In the genomic region with DNA sequence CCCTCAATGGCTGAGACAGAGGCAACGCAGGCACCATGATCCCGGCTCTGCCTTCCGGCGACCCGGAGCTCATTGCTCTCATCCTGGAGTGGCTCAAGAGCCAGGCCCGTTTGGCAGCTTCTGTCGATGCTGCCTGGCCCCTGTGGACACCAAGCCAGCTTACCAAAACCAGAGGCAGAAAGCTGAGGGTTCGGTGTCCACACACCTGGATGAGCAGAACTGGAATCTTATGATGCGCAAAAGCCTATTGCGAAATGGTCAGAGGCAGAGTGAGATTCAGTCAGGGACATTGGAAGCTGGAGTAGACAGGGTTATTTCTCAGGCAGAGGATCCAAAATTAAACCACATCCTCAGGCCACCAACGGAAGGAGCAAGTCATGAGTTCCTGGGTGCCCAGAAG, we compare ENCODE assay signal across 17 cellular contexts. TPM values are rescaled to one million over a fixed set of nuclear protein-coding genes. Genes with fewer than 3 reads are reported as not detected.
DNase-seq lines count a peak whose midpoint lies in the region; ATAC-seq and TF ChIP-seq lines count a peak whose summit lies in the region.
"Had no signal": no experiment of that assay in that cellular context is flagged by ENCODE, and none has a peak within 500 bp of the region (broad histone marks: within the 10 kb centered on the region; RNA-seq: fewer than 3 reads in every experiment).

No MANE protein-coding gene starts in this region.

- no peak overlapping the region for H2BK15ac ChIP-seq in IMR-90 (ENCODE audit: low read depth, low read length)

- H2AFZ ChIP-seq in IMR-90 (replicated peaks; ENCODE audit: low read length, poor library complexity) (no peak overlapping the region), trophoblast cell (ENCODE audit: insufficient read depth, low read length, poor library complexity) (no peak overlapping the region)
- H2AFZ ChIP-seq: GM23248 had no signal

- H3K4me2 ChIP-seq in IMR-90 (ENCODE audit: low read depth, low read length): no peak overlapping the region
- H3K4me2 ChIP-seq in trophoblast cell (ENCODE audit: low read length): no peak overlapping the region
- H3K4me2 ChIP-seq: BLaER1 treated with 17β-estradiol and CSF1 and Interleukin-3, amounts not matched to agents 10 nM and 100 nM had no signal

- dilution Hi-C loops in IMR-90 (cut with HindIII; ENCODE audit: low sequenced_read_pairs, unreplicated experiment): no loop called here

- TF ChIP-seq RAD21 in IMR-90 (IDR thresholded peaks at IDR 0.05; ENCODE audit: low read length): no peak

- peak overlapping the region; percentile 50 for H2BK12ac ChIP-seq in trophoblast cell (ENCODE audit: low read length)

- H3K4ac ChIP-seq in IMR-90 (ENCODE audit: low read depth, low read length) (no peak overlapping the region), trophoblast cell (ENCODE audit: low read depth, low read length) (no peak overlapping the region)

- no peak overlapping the region for H2BK20ac ChIP-seq in IMR-90 (ENCODE audit: low read depth, low read length)

- no peaks in the 10 kb centered on the region for H3K79me1 ChIP-seq in IMR-90 (ENCODE audit: low read depth in 1 of 2, low read length in 2 of 2)
- no peaks in the 10 kb centered on the region for H3K79me1 ChIP-seq in trophoblast cell (ENCODE audit: low read length)

- H3K23ac ChIP-seq in IMR-90 (ENCODE audit: low read depth, low read length): no peak overlapping the region
- no peak overlapping the region for H3K23ac ChIP-seq in trophoblast cell (ENCODE audit: low read length)

- TF ChIP-seq CTCF in IMR-90 (conservative IDR thresholded peaks at IDR 0.05; ENCODE audit: low read depth, low read length) (no peak), Panc1 (IDR thresholded peaks at IDR 0.05) (no peak), epithelial cell of esophagus (IDR thresholded peaks at IDR 0.05; ENCODE audit: insufficient read depth, low read depth, low read length, missing control alignments) (no peak), mucosa of descending colon (IDR thresholded peaks at IDR 0.05) (no peak), left ventricle myocardium inferior (IDR thresholded peaks at IDR 0.05; ENCODE audit: borderline replicate concordance) (no peak)

- TF ChIP-seq POLR2A in IMR-90 (IDR thresholded peaks at IDR 0.05; ENCODE audit: low read depth, low read length): no peak

- no peak overlapping the region for H4K91ac ChIP-seq in IMR-90 (ENCODE audit: insufficient read depth, low read depth, low read length)
- no peak overlapping the region for H4K91ac ChIP-seq in trophoblast cell (ENCODE audit: low read depth, low read length)

- H4K20me1 ChIP-seq in IMR-90 (ENCODE audit: insufficient read depth, low read length): no peaks in the 10 kb centered on the region
- H4K20me1 ChIP-seq: BLaER1 treated with 17β-estradiol and CSF1 and Interleukin-3, amounts not matched to agents 10 nM and 100 nM had no signal

- H3K4me3 ChIP-seq in IMR-90 (ENCODE audit: insufficient read depth, low read depth, low read length) (no peak overlapping the region), Panc1 (ENCODE audit: low read depth in 2 of 2, low read length in 2 of 2) (no peak overlapping the region), epithelial cell of esophagus (ENCODE audit: low read length) (no peak overlapping the region), trophoblast cell (ENCODE audit: low read depth, low read length) (no peak overlapping the region), mucosa of descending colon (no peak overlapping the region), left ventricle myocardium inferior (no peak overlapping the region)
- H3K4me3 ChIP-seq: BLaER1 treated with 17β-estradiol and CSF1 and Interleukin-3, amounts not matched to agents 10 nM and 100 nM; GM12878; GM23248 had no signal

- CTCF ChIA-PET in IMR-90 (lab: Yijun Ruan, JAX) (no interaction called here), Panc1 (lab: Charles Lee) (no interaction called here)

- no peak overlapping the region for H4K5ac ChIP-seq in IMR-90 (ENCODE audit: low read depth, low read length)

- H3K27me3 ChIP-seq in IMR-90 (ENCODE audit: control insufficient read depth, insufficient read depth, low read length) (0 out of 2 replicates have a peak, but pooled peaks cover 7% of the 10 kb centered on the region), Panc1 (ENCODE audit: control insufficient read depth, insufficient read depth, low read length) (no peaks in the 10 kb centered on the region), trophoblast cell (ENCODE audit: insufficient read depth, low read length) (no peaks in the 10 kb centered on the region), left ventricle myocardium inferior (ENCODE audit: low read depth) (peaks cover 13% of the 10 kb centered on the region)
- H3K27me3 ChIP-seq: BLaER1 treated with 17β-estradiol and CSF1 and Interleukin-3, amounts not matched to agents 10 nM and 100 nM had no signal

- DNase-seq in IMR-90 (no peak), Panc1 (ENCODE audit: low read depth, low spot score) (no peak), epithelial cell of esophagus (ENCODE audit: low read depth) (peak; percentile 17), trophoblast cell (peak; percentile 79 to 83), NCI-H526 treated with DMSO at 0.1 percent for 48 hours (lab: John Stamatoyannopoulos, UW) (no peak), mucosa of descending colon (no peak), left ventricle myocardium inferior (no peak)
- DNase-seq: CD8-positive, alpha-beta T cell; DMS 273 treated with DMSO at 0.1 percent for 48 hours; DMS53; DND-41; EL; GM23248; HCEC 1CT had no signal

- no peak overlapping the region for H4K12ac ChIP-seq in trophoblast cell (ENCODE audit: low read depth, low read length)

- POLR2A ChIA-PET in IMR-90 (lab: Charles Lee; ENCODE audit: unreplicated experiment) (no interaction called here), Panc1 (lab: Charles Lee) (no interaction called here)

- no peak overlapping the region for H4K8ac ChIP-seq in IMR-90 (ENCODE audit: low read depth in 2 of 2, low read length in 2 of 2)
- H4K8ac ChIP-seq in trophoblast cell (ENCODE audit: low read depth, low read length): no peak overlapping the region

- no peaks in the 10 kb centered on the region for H3K79me2 ChIP-seq in trophoblast cell (ENCODE audit: control insufficient read depth, insufficient read depth, low read length, poor library complexity)

- H3K27ac ChIP-seq in IMR-90 (ENCODE audit: insufficient read depth, low read length) (no peak overlapping the region), Panc1 (ENCODE audit: low read length) (peak overlapping the region; percentile 93), trophoblast cell (ENCODE audit: low read depth, low read length) (no peak overlapping the region), left ventricle myocardium inferior (replicated peaks) (no peak overlapping the region)
- H3K27ac ChIP-seq: BLaER1 treated with 17β-estradiol and CSF1 and Interleukin-3, amounts not matched to agents 10 nM and 100 nM; GM23248; HL-60 had no signal

- intact Hi-C loops in IMR-90 (cut with micrococcal nuclease): no loop called here
- intact Hi-C loops in Panc1 (cut with micrococcal nuclease; ENCODE audit: unreplicated experiment): no loop called here
- intact Hi-C loops in mucosa of descending colon (cut with DNase I, micrococcal nuclease): no loop called here
- intact Hi-C loops in left ventricle myocardium inferior (cut with micrococcal nuclease): no loop called here

- H3K18ac ChIP-seq in IMR-90 (ENCODE audit: low read depth, low read length): no peak overlapping the region
- no peak overlapping the region for H3K18ac ChIP-seq in trophoblast cell (ENCODE audit: low read length)

- H3K9ac ChIP-seq in IMR-90 (ENCODE audit: low read depth, low read length): no peak overlapping the region
- no peak overlapping the region for H3K9ac ChIP-seq in trophoblast cell (ENCODE audit: low read length)
- H3K9ac ChIP-seq: BLaER1 treated with 17β-estradiol and CSF1 and Interleukin-3, amounts not matched to agents 10 nM and 100 nM; GM23248 had no signal

- no peaks in the 10 kb centered on the region for H3K9me3 ChIP-seq in IMR-90 (ENCODE audit: control insufficient read depth, insufficient read depth, low read length)
- H3K9me3 ChIP-seq in Panc1 (ENCODE audit: control insufficient read depth, insufficient read depth, low read depth, low read length): no peaks in the 10 kb centered on the region
- H3K9me3 ChIP-seq in trophoblast cell (ENCODE audit: insufficient read depth, low read depth, low read length): no peaks in the 10 kb centered on the region
- H3K9me3 ChIP-seq in mucosa of descending colon: no peaks in the 10 kb centered on the region
- H3K9me3 ChIP-seq in left ventricle myocardium inferior (replicated peaks): peaks cover 6% of the 10 kb centered on the region

- H3K4me1 ChIP-seq in IMR-90 (ENCODE audit: control insufficient read depth, insufficient read depth, low read length) (no peaks in the 10 kb centered on the region), Panc1 (ENCODE audit: control insufficient read depth, insufficient read depth, low read length) (peaks cover 25% of the 10 kb centered on the region), trophoblast cell (ENCODE audit: control insufficient read depth in 1 of 2, insufficient read depth in 2 of 2, low read length in 2 of 2) (no peaks in the 10 kb centered on the region), mucosa of descending colon (ENCODE audit: low read depth) (no peaks in the 10 kb centered on the region), left ventricle myocardium inferior (no peaks in the 10 kb centered on the region)
- H3K4me1 ChIP-seq: BLaER1 treated with 17β-estradiol and CSF1 and Interleukin-3, amounts not matched to agents 10 nM and 100 nM had no signal

- WGBS in IMR-90 (ENCODE audit: extremely low coverage in 2 of 2, insufficient read length in 1 of 2), 2 experiments: 90% methylated on average over 6 of the region's 11 CpGs; no CpG with 5 or more reads in 1 of the 2 experiments
- WGBS in trophoblast cell (ENCODE audit: extremely low coverage, insufficient coverage, insufficient read length): no CpG with 5 or more reads among the region's 11 CpGs

- no peak overlapping the region for H2BK5ac ChIP-seq in IMR-90 (ENCODE audit: low read depth, low read length, poor library complexity, severe bottlenecking)
- no peak overlapping the region for H2BK5ac ChIP-seq in trophoblast cell (ENCODE audit: low read depth, low read length, poor library complexity)

- no peak overlapping the region for H2BK120ac ChIP-seq in IMR-90 (ENCODE audit: low read depth, low read length)
- no peak overlapping the region for H2BK120ac ChIP-seq in trophoblast cell (ENCODE audit: insufficient read depth, low read length, poor library complexity)

- no peak overlapping the region for H2AK5ac ChIP-seq in IMR-90 (ENCODE audit: low read depth, low read length)
- H2AK5ac ChIP-seq in trophoblast cell (ENCODE audit: low read length): no peak overlapping the region

- H3K14ac ChIP-seq in IMR-90 (replicated peaks; ENCODE audit: low read depth, low read length) (no peak overlapping the region), trophoblast cell (ENCODE audit: low read length) (no peak overlapping the region)

- no peak overlapping the region for H3K56ac ChIP-seq in IMR-90 (ENCODE audit: extremely low read depth, insufficient read depth, low read length)

- H2AK9ac ChIP-seq in IMR-90 (replicated peaks; ENCODE audit: low read depth, low read length, poor library complexity): no peak overlapping the region

- H3K36me3 ChIP-seq in IMR-90 (ENCODE audit: control insufficient read depth, insufficient read depth, low read length): no peaks in the 10 kb centered on the region
- H3K36me3 ChIP-seq in Panc1 (ENCODE audit: control insufficient read depth, insufficient read depth, low read length): no peaks in the 10 kb centered on the region
- no peaks in the 10 kb centered on the region for H3K36me3 ChIP-seq in trophoblast cell (ENCODE audit: control insufficient read depth in 1 of 2, insufficient read depth in 2 of 2, low read length in 2 of 2)
- H3K36me3 ChIP-seq in mucosa of descending colon (ENCODE audit: low read depth): no peaks in the 10 kb centered on the region
- no peaks in the 10 kb centered on the region for H3K36me3 ChIP-seq in left ventricle myocardium inferior
- H3K36me3 ChIP-seq: BLaER1 treated with 17β-estradiol and CSF1 and Interleukin-3, amounts not matched to agents 10 nM and 100 nM had no signal

- no peak for ATAC-seq in IMR-90 (ENCODE audit: low read depth)
- ATAC-seq in Panc1: no peak
- no peak for ATAC-seq in mucosa of descending colon
- ATAC-seq: CD8-positive, alpha-beta T cell; GM12878 had no signal

- BruUV-seq in IMR-90 (replicated peaks; lab: Mats Ljungman, UMichigan) (no TSS peak), Panc1 (replicated peaks; lab: Mats Ljungman, UMichigan) (no TSS peak)

- H3K9me1 ChIP-seq in IMR-90 (ENCODE audit: insufficient read depth, low read length): peaks cover 4% of the 10 kb centered on the region; the same call in 1 of the 2 replicates

- in situ Hi-C loops in IMR-90 (cut with MboI; ENCODE audit: low sequenced_read_pairs): no loop called here
- in situ Hi-C loops in Panc1 (cut with HindIII; ENCODE audit: low pct_unique_long_range_greater_than_20kb, low sequenced_read_pairs): no loop called here

RNA-seq across cellular contexts. Expression of gene TGIF1, which starts 34.9 kb away (rescaled TPM):
- total RNA-seq in IMR-90 (2012; rRNA removed) (100 and 118 TPM in 2 replicates), Panc1 (2021; ENCODE audit: unreplicated experiment) (171 TPM), mucosa of descending colon (10 to 100 TPM; 37.1 to 67.2 (median 59.1) TPM), left ventricle myocardium inferior (8.1 TPM)
- 43.7 and 62.1 TPM in 2 replicates for polyA plus RNA-seq in IMR-90 (2012; rRNA removed)
- 51.3 and 79.1 TPM in 2 replicates for polyA plus RNA-seq in IMR-90 (2012; cell fraction: cytosol; rRNA removed)
- polyA plus RNA-seq in IMR-90 (2012; cell fraction: nucleus; rRNA removed; ENCODE audit: low replicate concordance): 84.3 and 252 TPM in 2 replicates
- polyA plus RNA-seq in Panc1 (2012; ENCODE audit: insufficient read length): 131 TPM
- 125 and 128 TPM in 2 replicates for polyA plus RNA-seq in trophoblast cell (2013)

Comparison
In these comparisons a context has a peak if more than half of its experiments do, and no peak if none do; other contexts are left out.
1. DNase-seq: peak in epithelial cell of esophagus (single experiment) and trophoblast cell (2 of 2); none in IMR-90 (single experiment), Panc1 (single experiment), NCI-H526 treated with DMSO at 0.1 percent for 48 hours (single experiment), mucosa of descending colon (0 of 3) and left ventricle myocardium inferior (single experiment).